ENCODE assay signal across 16 cellular contexts in genomic region chr12:24879644-24880043, GRCh38.
"Had no signal": no experiment of that assay in that cellular context is flagged by ENCODE, and none has a peak within 500 bp of the region (broad histone marks: within the 10 kb centered on the region; RNA-seq: fewer than 3 reads in every experiment).

No MANE protein-coding gene starts in this region.

- H3K36me3 Mint-ChIP-seq: naive B cell had no signal

- DNase-seq: activated CD4-positive, alpha-beta T cell treated with anti-CD3 and anti-CD28 coated beads, Interleukin-2, amount 50 U/mL, for 4 hours; activated CD4-positive, CD25-positive, alpha-beta regulatory T cell treated with anti-CD3 and anti-CD28 coated beads, Interleukin-2, amount 50 U/mL, for 72 hours; activated gamma-delta T cell treated with Interleukin-2 at 50 U/mL for 16 hours; activated naive CD8-positive, alpha-beta T cell treated with anti-CD3 and anti-CD28 coated beads, Interleukin-2, amount 10 ng/mL, durations not matched to agents 7 days and 5 days; activated T-cell treated with anti-CD3 and anti-CD28 coated beads, Interleukin-2, amount 50 U/mL, for 24 hours; anterior cingulate cortex; gastrocnemius medialis; lower lobe of right lung; naive B cell; stimulated activated CD4-positive, alpha-beta T cell treated with anti-CD3 and anti-CD28 coated beads, Interleukin-2, amount 100 ng/mL, for 48 hours; stimulated activated naive CD4-positive, alpha-beta T cell treated with Interleukin-2 at 50 U/mL for 16 hours; T-helper 2 cell had no signal

- H3K4me1 ChIP-seq: breast epithelium, gastrocnemius medialis, lower lobe of right lung, prostate gland had no signal

- H3K27me3 Mint-ChIP-seq: activated naive CD8-positive, alpha-beta T cell treated with anti-CD3 and anti-CD28 coated beads, Interleukin-2, amount 10 ng/mL, durations not matched to agents 7 days and 5 days; activated T-cell treated with anti-CD3 and anti-CD28 coated beads, Interleukin-2, amount 50 U/mL, for 24 hours; naive B cell had no signal

- H3K4me3 Mint-ChIP-seq: activated naive CD8-positive, alpha-beta T cell treated with anti-CD3 and anti-CD28 coated beads, Interleukin-2, amount 10 ng/mL, durations not matched to agents 7 days and 5 days; activated T-cell treated with anti-CD3 and anti-CD28 coated beads, Interleukin-2, amount 50 U/mL, for 24 hours; naive B cell had no signal

- H3K9me3 ChIP-seq: breast epithelium, gastrocnemius medialis, lower lobe of right lung, prostate gland had no signal

- H3K4me1 Mint-ChIP-seq: naive B cell had no signal

- H3K4me3 ChIP-seq: breast epithelium, gastrocnemius medialis, hepatocyte, lower lobe of right lung, prostate gland had no signal

- H3K27ac Mint-ChIP-seq: activated naive CD8-positive, alpha-beta T cell treated with anti-CD3 and anti-CD28 coated beads, Interleukin-2, amount 10 ng/mL, durations not matched to agents 7 days and 5 days; activated T-cell treated with anti-CD3 and anti-CD28 coated beads, Interleukin-2, amount 50 U/mL, for 24 hours; naive B cell had no signal

- H3K4me2 ChIP-seq: hepatocyte had no signal

- H3K36me3 ChIP-seq: breast epithelium, gastrocnemius medialis, prostate gland had no signal

- ATAC-seq: gastrocnemius medialis, sciatic nerve had no signal

- H2AFZ ChIP-seq: hepatocyte had no signal

- H3K27ac ChIP-seq: breast epithelium, gastrocnemius medialis, hepatocyte, lower lobe of right lung, prostate gland had no signal

- H3K9me3 Mint-ChIP-seq: activated naive CD8-positive, alpha-beta T cell treated with anti-CD3 and anti-CD28 coated beads, Interleukin-2, amount 10 ng/mL, durations not matched to agents 7 days and 5 days; activated T-cell treated with anti-CD3 and anti-CD28 coated beads, Interleukin-2, amount 50 U/mL, for 24 hours; naive B cell had no signal

- H3K27me3 ChIP-seq: breast epithelium, gastrocnemius medialis, hepatocyte had no signal
